Comparison of ENCODE assay signal across 1 cellular context in genomic region chr13:49792550-49793324, GRCh38.
TF ChIP-seq lines count a peak whose summit lies in the region.

A gene with protein sequence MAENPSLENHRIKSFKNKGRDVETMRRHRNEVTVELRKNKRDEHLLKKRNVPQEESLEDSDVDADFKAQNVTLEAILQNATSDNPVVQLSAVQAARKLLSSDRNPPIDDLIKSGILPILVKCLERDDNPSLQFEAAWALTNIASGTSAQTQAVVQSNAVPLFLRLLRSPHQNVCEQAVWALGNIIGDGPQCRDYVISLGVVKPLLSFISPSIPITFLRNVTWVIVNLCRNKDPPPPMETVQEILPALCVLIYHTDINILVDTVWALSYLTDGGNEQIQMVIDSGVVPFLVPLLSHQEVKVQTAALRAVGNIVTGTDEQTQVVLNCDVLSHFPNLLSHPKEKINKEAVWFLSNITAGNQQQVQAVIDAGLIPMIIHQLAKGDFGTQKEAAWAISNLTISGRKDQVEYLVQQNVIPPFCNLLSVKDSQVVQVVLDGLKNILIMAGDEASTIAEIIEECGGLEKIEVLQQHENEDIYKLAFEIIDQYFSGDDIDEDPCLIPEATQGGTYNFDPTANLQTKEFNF (minus strand): TSS chr13:49792682. CDS start chr13:49792506, 176 bp downstream.

TF ChIP-seq in HepG2, 621 proteins besides CTCF, POLR2A, EP300 and RAD21 (continued from another document and continues in another):
- TF ChIP-seq, protein P1, sequence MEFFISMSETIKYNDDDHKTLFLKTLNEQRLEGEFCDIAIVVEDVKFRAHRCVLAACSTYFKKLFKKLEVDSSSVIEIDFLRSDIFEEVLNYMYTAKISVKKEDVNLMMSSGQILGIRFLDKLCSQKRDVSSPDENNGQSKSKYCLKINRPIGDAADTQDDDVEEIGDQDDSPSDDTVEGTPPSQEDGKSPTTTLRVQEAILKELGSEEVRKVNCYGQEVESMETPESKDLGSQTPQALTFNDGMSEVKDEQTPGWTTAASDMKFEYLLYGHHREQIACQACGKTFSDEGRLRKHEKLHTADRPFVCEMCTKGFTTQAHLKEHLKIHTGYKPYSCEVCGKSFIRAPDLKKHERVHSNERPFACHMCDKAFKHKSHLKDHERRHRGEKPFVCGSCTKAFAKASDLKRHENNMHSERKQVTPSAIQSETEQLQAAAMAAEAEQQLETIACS (CRISPR knock-in tag; IDR thresholded peaks at IDR 0.05) = peak; percentile 88
- peak; percentile 42; the same call in 1 of the 2 replicates for TF ChIP-seq HMG20B (CRISPR knock-in tag; conservative IDR thresholded peaks at IDR 0.05)
- TF ChIP-seq SMARCC2 (IDR thresholded peaks at IDR 0.05) = no peak
- TF ChIP-seq ZBTB2 (CRISPR knock-in tag; IDR thresholded peaks at IDR 0.05; ENCODE audit: low read depth) = peak; percentile 23; the same call in 1 of the 2 replicates
- no peak for TF ChIP-seq EHMT2 (IDR thresholded peaks at IDR 0.05; ENCODE audit: borderline replicate concordance, low read depth, low read length)
- 0 out of 2 replicates have a peak, but pooled peaks have one; percentile 78 for TF ChIP-seq ZNF589 (CRISPR knock-in tag; conservative IDR thresholded peaks at IDR 0.05)
- no peak for TF ChIP-seq ZNF17 (CRISPR knock-in tag; IDR thresholded peaks at IDR 0.05)
- 0 out of 2 replicates have a peak, but pooled peaks have one; percentile 30 for TF ChIP-seq TEF (CRISPR knock-in tag; IDR thresholded peaks at IDR 0.05)
- TF ChIP-seq CHCHD3 (CRISPR knock-in tag; IDR thresholded peaks at IDR 0.05) = no peak
- TF ChIP-seq ZNF12 (CRISPR knock-in tag; IDR thresholded peaks at IDR 0.05) = peak; percentile 43; the same call in 1 of the 2 replicates
- TF ChIP-seq ZFP36L2 (CRISPR knock-in tag; IDR thresholded peaks at IDR 0.05) = no peak
- TF ChIP-seq SNAI1 (CRISPR knock-in tag; IDR thresholded peaks at IDR 0.05; ENCODE audit: borderline replicate concordance) = no peak; the same call in 1 of the 2 replicates
- TF ChIP-seq NFIB (CRISPR knock-in tag; IDR thresholded peaks at IDR 0.05; ENCODE audit: borderline replicate concordance) = no peak
- no peak for TF ChIP-seq ZNF567 (CRISPR knock-in tag; IDR thresholded peaks at IDR 0.05; ENCODE audit: borderline replicate concordance)
- no peak for TF ChIP-seq PLSCR1 (CRISPR knock-in tag; IDR thresholded peaks at IDR 0.05; ENCODE audit: borderline replicate concordance)
- no peak for TF ChIP-seq NCOA1 (CRISPR knock-in tag; IDR thresholded peaks at IDR 0.05)
- TF ChIP-seq SOX5 (CRISPR knock-in tag; IDR thresholded peaks at IDR 0.05; ENCODE audit: borderline replicate concordance) = peak; percentile 9; the same call in 1 of the 2 replicates
- peak in 1 of 2 experiments; percentile 78; a peak in 2 of 4 replicates for TF ChIP-seq KLF16 (CRISPR knock-in tag; IDR thresholded peaks at IDR 0.05)
- TF ChIP-seq, protein P2, sequence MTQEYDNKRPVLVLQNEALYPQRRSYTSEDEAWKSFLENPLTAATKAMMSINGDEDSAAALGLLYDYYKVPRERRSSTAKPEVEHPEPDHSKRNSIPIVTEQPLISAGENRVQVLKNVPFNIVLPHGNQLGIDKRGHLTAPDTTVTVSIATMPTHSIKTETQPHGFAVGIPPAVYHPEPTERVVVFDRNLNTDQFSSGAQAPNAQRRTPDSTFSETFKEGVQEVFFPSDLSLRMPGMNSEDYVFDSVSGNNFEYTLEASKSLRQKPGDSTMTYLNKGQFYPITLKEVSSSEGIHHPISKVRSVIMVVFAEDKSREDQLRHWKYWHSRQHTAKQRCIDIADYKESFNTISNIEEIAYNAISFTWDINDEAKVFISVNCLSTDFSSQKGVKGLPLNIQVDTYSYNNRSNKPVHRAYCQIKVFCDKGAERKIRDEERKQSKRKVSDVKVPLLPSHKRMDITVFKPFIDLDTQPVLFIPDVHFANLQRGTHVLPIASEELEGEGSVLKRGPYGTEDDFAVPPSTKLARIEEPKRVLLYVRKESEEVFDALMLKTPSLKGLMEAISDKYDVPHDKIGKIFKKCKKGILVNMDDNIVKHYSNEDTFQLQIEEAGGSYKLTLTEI (CRISPR knock-in tag; conservative IDR thresholded peaks at IDR 0.05) = no peak
- TF ChIP-seq HMGXB4 (CRISPR knock-in tag; IDR thresholded peaks at IDR 0.05; ENCODE audit: borderline replicate concordance in 1 of 2, low read depth in 1 of 2) = peak; percentile 61 to 85
- TF ChIP-seq, protein P3, sequence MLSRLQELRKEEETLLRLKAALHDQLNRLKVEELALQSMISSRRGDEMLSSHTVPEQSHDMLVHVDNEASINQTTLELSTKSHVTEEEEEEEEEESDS (CRISPR knock-in tag; IDR thresholded peaks at IDR 0.05; ENCODE audit: borderline replicate concordance) = no peak; the same call in 1 of the 2 replicates
- TF ChIP-seq, protein P4, sequence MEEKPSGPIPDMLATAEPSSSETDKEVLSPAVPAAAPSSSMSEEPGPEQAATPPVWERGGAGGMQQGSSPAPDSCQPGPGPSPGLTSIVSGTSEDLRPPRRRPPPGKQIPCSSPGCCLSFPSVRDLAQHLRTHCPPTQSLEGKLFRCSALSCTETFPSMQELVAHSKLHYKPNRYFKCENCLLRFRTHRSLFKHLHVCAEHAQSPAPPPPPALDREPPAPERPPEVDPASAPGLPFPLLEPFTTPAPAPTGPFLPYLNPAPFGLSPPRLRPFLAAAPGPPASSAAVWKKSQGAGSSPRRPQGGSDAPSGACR (CRISPR knock-in tag; IDR thresholded peaks at IDR 0.05) = no peak
- TF ChIP-seq ZNF329 (CRISPR knock-in tag; IDR thresholded peaks at IDR 0.05; ENCODE audit: low read depth) = no peak
- TF ChIP-seq, protein P5, sequence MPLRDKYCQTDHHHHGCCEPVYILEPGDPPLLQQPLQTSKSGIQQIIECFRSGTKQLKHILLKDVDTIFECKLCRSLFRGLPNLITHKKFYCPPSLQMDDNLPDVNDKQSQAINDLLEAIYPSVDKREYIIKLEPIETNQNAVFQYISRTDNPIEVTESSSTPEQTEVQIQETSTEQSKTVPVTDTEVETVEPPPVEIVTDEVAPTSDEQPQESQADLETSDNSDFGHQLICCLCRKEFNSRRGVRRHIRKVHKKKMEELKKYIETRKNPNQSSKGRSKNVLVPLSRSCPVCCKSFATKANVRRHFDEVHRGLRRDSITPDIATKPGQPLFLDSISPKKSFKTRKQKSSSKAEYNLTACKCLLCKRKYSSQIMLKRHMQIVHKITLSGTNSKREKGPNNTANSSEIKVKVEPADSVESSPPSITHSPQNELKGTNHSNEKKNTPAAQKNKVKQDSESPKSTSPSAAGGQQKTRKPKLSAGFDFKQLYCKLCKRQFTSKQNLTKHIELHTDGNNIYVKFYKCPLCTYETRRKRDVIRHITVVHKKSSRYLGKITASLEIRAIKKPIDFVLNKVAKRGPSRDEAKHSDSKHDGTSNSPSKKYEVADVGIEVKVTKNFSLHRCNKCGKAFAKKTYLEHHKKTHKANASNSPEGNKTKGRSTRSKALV (CRISPR knock-in tag; IDR thresholded peaks at IDR 0.05) = peak; percentile 76
- TF ChIP-seq, protein P6, sequence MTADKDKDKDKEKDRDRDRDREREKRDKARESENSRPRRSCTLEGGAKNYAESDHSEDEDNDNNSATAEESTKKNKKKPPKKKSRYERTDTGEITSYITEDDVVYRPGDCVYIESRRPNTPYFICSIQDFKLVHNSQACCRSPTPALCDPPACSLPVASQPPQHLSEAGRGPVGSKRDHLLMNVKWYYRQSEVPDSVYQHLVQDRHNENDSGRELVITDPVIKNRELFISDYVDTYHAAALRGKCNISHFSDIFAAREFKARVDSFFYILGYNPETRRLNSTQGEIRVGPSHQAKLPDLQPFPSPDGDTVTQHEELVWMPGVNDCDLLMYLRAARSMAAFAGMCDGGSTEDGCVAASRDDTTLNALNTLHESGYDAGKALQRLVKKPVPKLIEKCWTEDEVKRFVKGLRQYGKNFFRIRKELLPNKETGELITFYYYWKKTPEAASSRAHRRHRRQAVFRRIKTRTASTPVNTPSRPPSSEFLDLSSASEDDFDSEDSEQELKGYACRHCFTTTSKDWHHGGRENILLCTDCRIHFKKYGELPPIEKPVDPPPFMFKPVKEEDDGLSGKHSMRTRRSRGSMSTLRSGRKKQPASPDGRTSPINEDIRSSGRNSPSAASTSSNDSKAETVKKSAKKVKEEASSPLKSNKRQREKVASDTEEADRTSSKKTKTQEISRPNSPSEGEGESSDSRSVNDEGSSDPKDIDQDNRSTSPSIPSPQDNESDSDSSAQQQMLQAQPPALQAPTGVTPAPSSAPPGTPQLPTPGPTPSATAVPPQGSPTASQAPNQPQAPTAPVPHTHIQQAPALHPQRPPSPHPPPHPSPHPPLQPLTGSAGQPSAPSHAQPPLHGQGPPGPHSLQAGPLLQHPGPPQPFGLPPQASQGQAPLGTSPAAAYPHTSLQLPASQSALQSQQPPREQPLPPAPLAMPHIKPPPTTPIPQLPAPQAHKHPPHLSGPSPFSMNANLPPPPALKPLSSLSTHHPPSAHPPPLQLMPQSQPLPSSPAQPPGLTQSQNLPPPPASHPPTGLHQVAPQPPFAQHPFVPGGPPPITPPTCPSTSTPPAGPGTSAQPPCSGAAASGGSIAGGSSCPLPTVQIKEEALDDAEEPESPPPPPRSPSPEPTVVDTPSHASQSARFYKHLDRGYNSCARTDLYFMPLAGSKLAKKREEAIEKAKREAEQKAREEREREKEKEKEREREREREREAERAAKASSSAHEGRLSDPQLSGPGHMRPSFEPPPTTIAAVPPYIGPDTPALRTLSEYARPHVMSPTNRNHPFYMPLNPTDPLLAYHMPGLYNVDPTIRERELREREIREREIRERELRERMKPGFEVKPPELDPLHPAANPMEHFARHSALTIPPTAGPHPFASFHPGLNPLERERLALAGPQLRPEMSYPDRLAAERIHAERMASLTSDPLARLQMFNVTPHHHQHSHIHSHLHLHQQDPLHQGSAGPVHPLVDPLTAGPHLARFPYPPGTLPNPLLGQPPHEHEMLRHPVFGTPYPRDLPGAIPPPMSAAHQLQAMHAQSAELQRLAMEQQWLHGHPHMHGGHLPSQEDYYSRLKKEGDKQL (CRISPR knock-in tag; IDR thresholded peaks at IDR 0.05; ENCODE audit: low read depth) = no peak
- no peak for TF ChIP-seq GTF2F1 (IDR thresholded peaks at IDR 0.05; ENCODE audit: low read length)
- TF ChIP-seq CEBPG (CRISPR knock-in tag; IDR thresholded peaks at IDR 0.05) = no peak
- TF ChIP-seq ZBTB26 (CRISPR knock-in tag; IDR thresholded peaks at IDR 0.05; ENCODE audit: borderline replicate concordance) = peak; percentile 52; the same call in 1 of the 2 replicates
- TF ChIP-seq, protein P7, sequence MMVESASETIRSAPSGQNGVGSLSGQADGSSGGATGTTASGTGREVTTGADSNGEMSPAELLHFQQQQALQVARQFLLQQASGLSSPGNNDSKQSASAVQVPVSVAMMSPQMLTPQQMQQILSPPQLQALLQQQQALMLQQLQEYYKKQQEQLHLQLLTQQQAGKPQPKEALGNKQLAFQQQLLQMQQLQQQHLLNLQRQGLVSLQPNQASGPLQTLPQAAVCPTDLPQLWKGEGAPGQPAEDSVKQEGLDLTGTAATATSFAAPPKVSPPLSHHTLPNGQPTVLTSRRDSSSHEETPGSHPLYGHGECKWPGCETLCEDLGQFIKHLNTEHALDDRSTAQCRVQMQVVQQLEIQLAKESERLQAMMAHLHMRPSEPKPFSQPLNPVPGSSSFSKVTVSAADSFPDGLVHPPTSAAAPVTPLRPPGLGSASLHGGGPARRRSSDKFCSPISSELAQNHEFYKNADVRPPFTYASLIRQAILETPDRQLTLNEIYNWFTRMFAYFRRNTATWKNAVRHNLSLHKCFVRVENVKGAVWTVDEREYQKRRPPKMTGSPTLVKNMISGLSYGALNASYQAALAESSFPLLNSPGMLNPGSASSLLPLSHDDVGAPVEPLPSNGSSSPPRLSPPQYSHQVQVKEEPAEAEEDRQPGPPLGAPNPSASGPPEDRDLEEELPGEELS (CRISPR knock-in tag; IDR thresholded peaks at IDR 0.05) = peak; percentile 59; the same call in 1 of the 2 replicates
- peak; percentile 38 for TF ChIP-seq STAG1 (CRISPR knock-in tag; IDR thresholded peaks at IDR 0.05)
- TF ChIP-seq HIVEP1 (CRISPR knock-in tag; IDR thresholded peaks at IDR 0.05) = peak; percentile 79
- TF ChIP-seq KMT2B (CRISPR knock-in tag; IDR thresholded peaks at IDR 0.05) = peak; percentile 93
- TF ChIP-seq FOXC1 (CRISPR knock-in tag; IDR thresholded peaks at IDR 0.05; ENCODE audit: borderline replicate concordance) = no peak
- TF ChIP-seq RXRA (CRISPR knock-in tag; IDR thresholded peaks at IDR 0.05) = peak; percentile 79; the same call in 1 of the 2 replicates
- no peak for TF ChIP-seq ATM (IDR thresholded peaks at IDR 0.05; ENCODE audit: borderline replicate concordance)
